28 cellular contexts compared by ENCODE assay signal in the genomic region with DNA sequence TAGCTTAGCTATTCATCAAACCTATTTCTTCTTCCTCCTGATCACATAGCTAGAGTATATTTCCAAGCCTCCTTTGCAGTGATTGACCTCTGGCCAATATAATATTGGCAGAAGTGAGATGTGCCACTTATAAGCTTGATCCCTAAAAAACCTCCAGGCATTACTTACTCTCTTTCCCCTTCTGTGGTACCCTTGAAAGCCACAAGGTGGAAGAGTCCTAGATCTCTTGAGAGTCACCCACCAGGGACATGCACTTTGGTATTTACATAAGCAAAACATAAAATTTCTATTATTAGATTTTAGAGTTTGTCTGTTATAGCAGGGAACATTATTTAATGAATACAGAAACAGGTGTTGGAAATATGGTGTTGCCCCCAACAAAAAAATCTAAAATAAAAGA.
DNase-seq lines count a peak whose midpoint lies in the region; ATAC-seq, FAIRE-seq and TF ChIP-seq lines count a peak whose summit lies in the region.
"Had no signal": no experiment of that assay in that cellular context is flagged by ENCODE, and none has a peak within 500 bp of the region (broad histone marks: within the 10 kb centered on the region; RNA-seq: fewer than 3 reads in every experiment).

No MANE protein-coding gene starts in this region.

- H2BK15ac ChIP-seq in mesendoderm (replicated peaks; ENCODE audit: low read depth): no peak overlapping the region

- no peaks in the 10 kb centered on the region; the same call in 2 of the 3 replicates for H3K36me3 Mint-ChIP-seq in GM23338 (ENCODE audit: low read depth)
- H3K36me3 Mint-ChIP-seq: activated naive CD4-positive, alpha-beta T cell treated with anti-CD3 and anti-CD28 coated beads, Interleukin-2, amount 10 ng/mL, durations not matched to agents 7 days and 5 days had no signal

- TF ChIP-seq CTCF in C4-2B (conservative IDR thresholded peaks at IDR 0.05): peak; percentile 21; the same call in 1 of the 2 replicates
- peak; percentile 41 to 51 for TF ChIP-seq CTCF in GM23338 (conservative IDR thresholded peaks at IDR 0.05; ENCODE audit: low read depth in 2 of 2)
- peak in 2 of 3 experiments; percentile 3 to 7; a peak in 2 of 6 replicates for TF ChIP-seq CTCF in K562 (IDR thresholded peaks at IDR 0.05 in 2 of 3, conservative IDR thresholded peaks at IDR 0.05 in 1 of 3; ENCODE audit: insufficient read depth in 2 of 3, low read depth in 1 of 3, low read length in 3 of 3)
- no peak for TF ChIP-seq CTCF in GM10266 (IDR thresholded peaks at IDR 0.05; ENCODE audit: control insufficient read depth, insufficient read depth, low read depth, missing control alignments)

- DNase-seq in GM23338 (ENCODE audit: low spot score) (peak; percentile 64), K562 (ENCODE audit: extremely low read depth in 1 of 4, low spot score in 3 of 4) (no peak), mesendoderm (peak; percentile 59), NCI-H1694 treated with DMSO at 0.1 percent for 48 hours (lab: John Stamatoyannopoulos, UW) (no peak), GM10266 (ENCODE audit: extremely low spot score) (no peak), cerebellum (ENCODE audit: low spot score) (no peak)
- DNase-seq: activated CD4-positive, alpha-beta T cell treated with anti-CD3 and anti-CD28 coated beads for 1 hour; activated naive CD4-positive, alpha-beta T cell treated with anti-CD3 and anti-CD28 coated beads, Interleukin-2, amount 10 ng/mL, durations not matched to agents 7 days and 5 days; activated T-cell treated with anti-CD3 and anti-CD28 coated beads, Interleukin-2, amount 50 U/mL, for 72 hours; anterior cingulate cortex; COR-L47; effector CD8-positive, alpha-beta T cell; esophagus squamous epithelium; GDM1; glutamatergic neuron; Kasumi-1; midbrain; NCI-H1105; NCI-H2081; NCI-H446 treated with DMSO at 0.1 percent for 48 hours; nephron progenitor cell; stimulated activated CD4-positive, alpha-beta T cell treated with anti-CD3 and anti-CD28 coated beads, Interleukin-2, amount 100 ng/mL, for 48 hours; stimulated activated naive CD8-positive, alpha-beta T cell treated with anti-CD3 and anti-CD28 coated beads, Interleukin-15, Interleukin-2, amounts not matched to agents 100 U/mL and 50 U/mL, for 24 hours; thyroid gland had no signal

- no peak overlapping the region for H4K5ac ChIP-seq in mesendoderm (ENCODE audit: low read length)

- H3K36me3 ChIP-seq in GM23338 (ENCODE audit: insufficient read depth) (no peaks in the 10 kb centered on the region), K562 (ENCODE audit: control insufficient read depth, insufficient read depth, low read length) (no peaks in the 10 kb centered on the region), mesendoderm (ENCODE audit: control insufficient read depth, insufficient read depth, low read length) (no peaks in the 10 kb centered on the region)
- H3K36me3 ChIP-seq: thyroid gland had no signal

- H3K9me2 ChIP-seq in GM23338 (ENCODE audit: insufficient read depth): no peaks in the 10 kb centered on the region

- no peak overlapping the region for H2AFZ ChIP-seq in GM23338
- H2AFZ ChIP-seq in K562 (ENCODE audit: low read depth, low read length): no peak overlapping the region

- no peak overlapping the region for H2AK5ac ChIP-seq in mesendoderm (ENCODE audit: low read length)

- ATAC-seq in GM23338 (peak; percentile 63), K562 (peak; percentile 48; the same call in 1 of the 3 replicates)
- ATAC-seq: activated T-cell treated with anti-CD3 and anti-CD28 coated beads, Interleukin-2, amount 50 U/mL, for 72 hours; GM12878; stimulated activated naive CD8-positive, alpha-beta T cell treated with anti-CD3 and anti-CD28 coated beads, Interleukin-15, Interleukin-2, amounts not matched to agents 100 U/mL and 50 U/mL, for 24 hours had no signal

- intact Hi-C loops in K562 (cut with micrococcal nuclease): no loop called here

- H3K4me1 ChIP-seq in GM23338 (ENCODE audit: insufficient read depth): peaks cover 3% of the 10 kb centered on the region; the same call in 1 of the 2 replicates
- no peaks in the 10 kb centered on the region for H3K4me1 ChIP-seq in K562 (replicated peaks in 1 of 2; ENCODE audit: control insufficient read depth in 2 of 2, insufficient read depth in 2 of 2, low read length in 2 of 2)
- peaks cover 2% of the 10 kb centered on the region for H3K4me1 ChIP-seq in mesendoderm (ENCODE audit: control insufficient read depth, low read depth, low read length)

- H3K4me3 Mint-ChIP-seq in GM23338: no peak overlapping the region
- H3K4me3 Mint-ChIP-seq: activated naive CD4-positive, alpha-beta T cell treated with anti-CD3 and anti-CD28 coated beads, Interleukin-2, amount 10 ng/mL, durations not matched to agents 7 days and 5 days; activated T-cell treated with anti-CD3 and anti-CD28 coated beads, Interleukin-2, amount 50 U/mL, for 72 hours; B cell; nephron progenitor cell had no signal

- TF ChIP-seq EP300 in K562 (IDR thresholded peaks at IDR 0.05; ENCODE audit: low read length): no peak

- H3K27me3 ChIP-seq in GM23338 (ENCODE audit: insufficient read depth) (no peaks in the 10 kb centered on the region), K562 (ENCODE audit: control insufficient read depth in 2 of 2, insufficient read depth in 2 of 2, low read length in 2 of 2) (no peaks in the 10 kb centered on the region; a peak in 1 of 5 replicates), mesendoderm (ENCODE audit: insufficient read depth, low read length, poor library complexity) (no peaks in the 10 kb centered on the region)
- H3K27me3 ChIP-seq: esophagus squamous epithelium, thyroid gland had no signal

- H3F3A ChIP-seq in GM23338 (replicated peaks; ENCODE audit: low read depth): no peaks in the 10 kb centered on the region

- POLR2A ChIA-PET in K562 (lab: Yijun Ruan, JAX): no interaction called here

- no peak for FAIRE-seq in K562 (lab: Jason Lieb, UNC)
- FAIRE-seq: GM12878 had no signal

- CTCF ChIA-PET in K562 (lab: Yijun Ruan, JAX; ENCODE audit: low intra/inter-chr PET ratio): no interaction called here

- H2BK5ac ChIP-seq in mesendoderm (ENCODE audit: low read length): no peak overlapping the region

- no peaks in the 10 kb centered on the region for H3K9me3 ChIP-seq in K562 (replicated peaks; ENCODE audit: control insufficient read depth, insufficient read depth, low read depth, low read length)
- H3K9me3 ChIP-seq: esophagus squamous epithelium, thyroid gland had no signal

- H3K9me3 Mint-ChIP-seq in GM23338: no peaks in the 10 kb centered on the region
- H3K9me3 Mint-ChIP-seq: activated naive CD4-positive, alpha-beta T cell treated with anti-CD3 and anti-CD28 coated beads, Interleukin-2, amount 10 ng/mL, durations not matched to agents 7 days and 5 days; activated T-cell treated with anti-CD3 and anti-CD28 coated beads, Interleukin-2, amount 50 U/mL, for 72 hours; nephron progenitor cell had no signal

- H3K4me1 Mint-ChIP-seq in GM23338: peaks cover 9% of the 10 kb centered on the region; the same call in 2 of the 3 replicates

- no peak overlapping the region for H3K56ac ChIP-seq in mesendoderm (ENCODE audit: low read length)

- no peak overlapping the region for H3K4me3 ChIP-seq in GM23338
- no peak overlapping the region for H3K4me3 ChIP-seq in K562
- H3K4me3 ChIP-seq in mesendoderm (ENCODE audit: low read length): no peak overlapping the region
- H3K4me3 ChIP-seq: esophagus squamous epithelium, GM12878, smooth muscle cell, thyroid gland had no signal

- H3K79me1 ChIP-seq in mesendoderm (ENCODE audit: low read length): peaks cover 2% of the 10 kb centered on the region

- TF ChIP-seq POLR2A in K562 (conservative IDR thresholded peaks at IDR 0.05): no peak

- no peak overlapping the region for H3K27ac ChIP-seq in C4-2B
- no peak overlapping the region for H3K27ac ChIP-seq in GM23338 (ENCODE audit: low read depth)
- H3K27ac ChIP-seq in K562 (ENCODE audit: extremely low read depth, low read depth, low read length): no peak overlapping the region
- H3K27ac ChIP-seq in mesendoderm (ENCODE audit: low read depth, low read length): no peak overlapping the region
- H3K27ac ChIP-seq: esophagus squamous epithelium, thyroid gland had no signal

- H3K27me3 Mint-ChIP-seq in GM23338 (ENCODE audit: insufficient read depth, low read depth, poor library complexity): peaks cover 3% of the 10 kb centered on the region
- H3K27me3 Mint-ChIP-seq: activated naive CD4-positive, alpha-beta T cell treated with anti-CD3 and anti-CD28 coated beads, Interleukin-2, amount 10 ng/mL, durations not matched to agents 7 days and 5 days; B cell had no signal

- BruUV-seq in K562 (replicated peaks; lab: Mats Ljungman, UMichigan): no TSS peak

- no peak overlapping the region for H2BK120ac ChIP-seq in mesendoderm (ENCODE audit: low read depth, low read length)

- H3K27ac Mint-ChIP-seq in GM23338: no peak overlapping the region
- H3K27ac Mint-ChIP-seq: activated naive CD4-positive, alpha-beta T cell treated with anti-CD3 and anti-CD28 coated beads, Interleukin-2, amount 10 ng/mL, durations not matched to agents 7 days and 5 days; activated T-cell treated with anti-CD3 and anti-CD28 coated beads, Interleukin-2, amount 50 U/mL, for 72 hours; B cell; nephron progenitor cell had no signal

- H3K9ac ChIP-seq in K562 (ENCODE audit: insufficient read depth in 1 of 2, low read depth in 2 of 2, low read length in 2 of 2) (no peak overlapping the region), mesendoderm (ENCODE audit: low read length) (no peak overlapping the region)

- H3K18ac ChIP-seq in mesendoderm (ENCODE audit: low read length): no peak overlapping the region

- in situ Hi-C loops in K562 (cut with MboI): no loop called here

- no peak for TF ChIP-seq RAD21 in K562 (CRISPR knock-in tag; conservative IDR thresholded peaks at IDR 0.05 in 1 of 2, IDR thresholded peaks at IDR 0.05 in 1 of 2)

- 0 out of 2 replicates have a peak, but pooled peaks cover 6% of the 10 kb centered on the region for H4K20me1 ChIP-seq in GM23338 (replicated peaks; ENCODE audit: insufficient read depth)
- H4K20me1 ChIP-seq in K562 (replicated peaks; ENCODE audit: control insufficient read depth, insufficient read depth, low read length): no peaks in the 10 kb centered on the region

- no peak overlapping the region for H4K8ac ChIP-seq in mesendoderm (ENCODE audit: low read depth, low read length)

- H3K4ac ChIP-seq in mesendoderm (ENCODE audit: low read depth, low read length): no peak overlapping the region

- H3K79me2 ChIP-seq in GM23338 (replicated peaks; ENCODE audit: insufficient read depth) (no peaks in the 10 kb centered on the region), K562 (ENCODE audit: control insufficient read depth, insufficient read depth, low read length) (no peaks in the 10 kb centered on the region), mesendoderm (ENCODE audit: control insufficient read depth, insufficient read depth, low read length) (no peaks in the 10 kb centered on the region)

- no peak overlapping the region for H3K23ac ChIP-seq in mesendoderm (ENCODE audit: low read length)

- no peaks in the 10 kb centered on the region for H3K9me1 ChIP-seq in K562 (ENCODE audit: control insufficient read depth, insufficient read depth, low read length)

- H3K4me2 ChIP-seq in GM23338 (no peak overlapping the region), K562 (ENCODE audit: insufficient read depth, low read length) (no peak overlapping the region), mesendoderm (ENCODE audit: low read length) (no peak overlapping the region)
- H3K4me2 ChIP-seq: smooth muscle cell had no signal

TF ChIP-seq in GM23338, 12 proteins besides CTCF, POLR2A, EP300 and RAD21 (continues in another document):
- no peak for TF ChIP-seq JUNB (IDR thresholded peaks at IDR 0.05; ENCODE audit: unreplicated experiment)

Comparison
In these comparisons a context has a peak if more than half of its experiments do, and no peak if none do; other contexts are left out.
1. DNase-seq: peak in GM23338 (single experiment) and mesendoderm (single experiment); none in K562 (0 of 4), NCI-H1694 treated with DMSO at 0.1 percent for 48 hours (single experiment), GM10266 (single experiment) and cerebellum (single experiment).